In the genomic region with DNA sequence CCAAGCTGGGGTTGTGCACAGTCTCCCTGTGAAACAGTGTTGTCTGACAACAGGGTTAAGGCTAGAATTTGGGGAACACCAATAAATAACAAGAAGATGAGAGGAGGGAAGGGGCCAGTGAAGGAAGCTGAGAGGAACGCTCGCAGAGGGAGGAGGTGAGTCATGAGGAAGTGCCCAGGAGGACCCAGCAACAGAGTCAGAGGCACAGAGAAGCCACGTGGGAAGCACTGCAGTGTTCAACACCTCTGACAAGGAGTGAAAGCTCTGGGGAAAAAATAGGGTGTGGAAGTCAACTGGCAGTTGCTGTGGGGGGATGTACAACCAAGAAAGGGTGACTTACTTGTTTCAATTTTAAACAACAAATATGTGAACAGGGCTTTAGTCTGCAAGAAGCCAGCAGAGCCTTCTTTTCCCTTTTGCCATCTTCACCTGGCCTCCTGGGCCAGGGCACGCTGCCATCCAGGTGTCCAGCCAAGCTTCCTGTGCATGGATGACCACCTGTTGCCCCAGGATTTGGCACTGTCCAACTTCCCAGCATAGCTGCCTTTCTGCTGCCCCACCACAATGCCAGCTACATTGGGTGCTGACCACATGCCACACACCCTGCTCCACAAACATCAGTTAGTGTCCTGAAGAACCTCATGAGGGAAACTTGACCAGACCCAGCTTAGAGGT, we compare ENCODE assay signal across 1 cellular context.
A peak's percentile ranks its signal among the peaks of the same experiment; 100 is the strongest.
TF ChIP-seq lines count a peak whose summit lies in the region.

No MANE protein-coding gene starts in this region.

TF ChIP-seq in IMR-90, 13 proteins besides CTCF, POLR2A, EP300 and RAD21 (continued from another document):
- TF ChIP-seq, protein P1, sequence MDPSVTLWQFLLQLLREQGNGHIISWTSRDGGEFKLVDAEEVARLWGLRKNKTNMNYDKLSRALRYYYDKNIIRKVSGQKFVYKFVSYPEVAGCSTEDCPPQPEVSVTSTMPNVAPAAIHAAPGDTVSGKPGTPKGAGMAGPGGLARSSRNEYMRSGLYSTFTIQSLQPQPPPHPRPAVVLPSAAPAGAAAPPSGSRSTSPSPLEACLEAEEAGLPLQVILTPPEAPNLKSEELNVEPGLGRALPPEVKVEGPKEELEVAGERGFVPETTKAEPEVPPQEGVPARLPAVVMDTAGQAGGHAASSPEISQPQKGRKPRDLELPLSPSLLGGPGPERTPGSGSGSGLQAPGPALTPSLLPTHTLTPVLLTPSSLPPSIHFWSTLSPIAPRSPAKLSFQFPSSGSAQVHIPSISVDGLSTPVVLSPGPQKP (IDR thresholded peaks at IDR 0.05; ENCODE audit: borderline replicate concordance, low read depth, low read length): no peak
- TF ChIP-seq USF2 (IDR thresholded peaks at IDR 0.05; ENCODE audit: low read depth, low read length): peak; percentile 78
- TF ChIP-seq RFX5 (IDR thresholded peaks at IDR 0.05; ENCODE audit: low read depth, low read length): peak; percentile 66; the same call in 1 of the 2 replicates
TF ChIP-seq in IMR-90: peak in this region for 5.
